Comparison of ENCODE assay signal across 16 cellular contexts in the genomic region with DNA sequence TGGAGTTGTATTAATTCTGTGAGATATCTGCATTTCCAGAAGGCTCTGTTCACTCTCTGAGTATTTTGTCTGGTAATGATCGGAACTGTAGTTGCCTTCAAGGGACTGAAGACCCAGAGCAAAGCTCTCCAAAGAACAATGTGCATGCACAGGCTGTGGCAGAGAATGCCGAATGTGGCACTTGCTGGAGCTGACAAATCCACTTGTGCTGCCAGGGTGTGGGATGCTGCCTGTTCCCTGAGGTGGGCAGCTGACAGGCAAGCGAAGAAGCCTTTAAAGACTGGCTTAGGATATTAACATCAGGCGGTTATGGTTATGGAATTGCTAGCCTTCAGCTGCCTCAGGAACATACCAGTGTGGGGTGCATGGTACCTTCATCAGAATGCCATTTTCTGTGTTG.
"Had no signal": no experiment of that assay in that cellular context is flagged by ENCODE, and none has a peak within 500 bp of the region (broad histone marks: within the 10 kb centered on the region; RNA-seq: fewer than 3 reads in every experiment).

No MANE protein-coding gene starts in this region.

- H3K27ac ChIP-seq: neural progenitor cell, ovary had no signal

- H3K9ac ChIP-seq: neural progenitor cell had no signal

- ATAC-seq: activated CD8-positive, alpha-beta memory T cell treated with anti-CD3 and anti-CD28 coated beads, Interleukin-2, amount 10 ng/mL, durations not matched to agents 7 days and 5 days; activated T-cell treated with anti-CD3 and anti-CD28 coated beads, Interleukin-2, amount 50 U/mL, for 4 hours; stimulated activated effector memory CD8-positive, alpha-beta T cell treated with anti-CD3 and anti-CD28 coated beads, Interleukin-12 subunit alpha, Interleukin-12 subunit beta, amount 100 ng/mL, for 72 hours had no signal

- DNase-seq: activated CD4-positive, alpha-beta memory T cell treated with anti-CD3 and anti-CD28 coated beads for 36 hours; activated CD8-positive, alpha-beta memory T cell treated with anti-CD3 and anti-CD28 coated beads, Interleukin-2, amount 10 ng/mL, durations not matched to agents 7 days and 5 days; activated effector memory CD4-positive, alpha-beta T cell treated with Interleukin-2 at 50 U/mL for 16 hours; activated T-cell treated with anti-CD3 and anti-CD28 coated beads, Interleukin-2, amount 50 U/mL, for 4 hours; foreskin fibroblast; glutamatergic neuron; left colon; midbrain; naive B cell; ovary; stimulated activated CD4-positive, alpha-beta T cell treated with anti-CD3 and anti-CD28 coated beads, Interleukin-12 subunit alpha, Interleukin-12 subunit beta, amount 100 ng/mL, for 4 hours; T-helper 1 cell; T1000 had no signal

- H2AFZ ChIP-seq: neural progenitor cell had no signal

- H3K36me3 ChIP-seq: neural progenitor cell, ovary had no signal

- H3K4me2 ChIP-seq: neural progenitor cell had no signal

- H3K27me3 ChIP-seq: neural progenitor cell, ovary had no signal

- H3K4me3 ChIP-seq: lung, neural progenitor cell, ovary had no signal

- H3K4me1 ChIP-seq: neural progenitor cell had no signal

- H3K9me3 ChIP-seq: ovary had no signal
